Comparison of ENCODE assay signal across 24 cellular contexts in the genomic region with DNA sequence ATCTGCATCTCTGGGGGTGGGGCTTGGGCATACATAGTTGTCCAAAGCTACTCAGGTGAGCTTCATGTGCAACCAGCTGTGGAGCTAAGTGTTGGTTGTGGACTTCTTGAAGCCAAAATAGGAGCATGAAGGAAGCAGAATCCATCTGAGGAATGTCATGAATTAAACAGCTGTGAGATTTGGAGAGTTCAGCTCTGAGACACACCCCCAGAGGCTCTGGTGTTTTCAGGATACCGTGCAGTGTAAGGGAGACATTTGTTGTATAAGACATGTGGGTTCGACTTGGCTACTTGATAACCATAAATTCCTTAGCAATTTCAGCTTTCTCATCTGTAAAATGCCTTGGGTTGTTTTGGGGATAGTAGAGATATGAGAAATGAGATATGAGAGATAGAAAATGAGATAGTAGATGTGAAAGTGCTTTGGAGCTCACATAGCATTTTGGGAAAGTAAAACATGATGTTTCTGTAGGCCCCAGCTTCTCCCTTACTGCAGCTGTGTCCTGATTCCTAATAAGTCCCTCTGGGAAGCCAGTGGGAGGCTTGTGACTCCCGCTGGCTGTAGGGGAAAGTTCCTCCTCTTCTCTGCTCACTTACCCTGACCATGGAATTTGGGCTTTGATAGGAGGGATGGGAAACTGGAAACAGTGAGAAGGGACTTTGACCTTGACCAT. TPM values are rescaled to one million over a fixed set of nuclear protein-coding genes. Genes with fewer than 3 reads are reported as not detected.
"Had no signal": no experiment of that assay in that cellular context is flagged by ENCODE, and none has a peak within 500 bp of the region (broad histone marks: within the 10 kb centered on the region; RNA-seq: fewer than 3 reads in every experiment).

No MANE protein-coding gene starts in this region.

- H3K4me1 ChIP-seq: adrenal gland, esophagus squamous epithelium, left ventricle myocardium inferior, right lobe of liver, upper lobe of left lung, vagina had no signal

- H3K27ac ChIP-seq: adrenal gland, esophagus squamous epithelium, left ventricle myocardium inferior, right lobe of liver, skin epidermis, upper lobe of left lung, vagina, WERI-Rb-1 had no signal

- H3K27me3 ChIP-seq: adrenal gland, esophagus squamous epithelium, right lobe of liver, upper lobe of left lung, vagina had no signal

- DNase-seq: activated CD4-positive, alpha-beta T cell treated with anti-CD3 and anti-CD28 coated beads for 48 hours; activated CD4-positive, alpha-beta T cell treated with anti-CD3 and anti-CD28 coated beads, Interleukin-2, amount 50 U/mL, for 48 hours; activated CD8-positive, alpha-beta memory T cell treated with anti-CD3 and anti-CD28 coated beads for 24 hours; activated effector memory CD4-positive, alpha-beta T cell treated with anti-CD3 and anti-CD28 coated beads, Interleukin-2, amount 50 U/mL, for 16 hours; activated naive CD4-positive, alpha-beta T cell treated with anti-CD3 and anti-CD28 coated beads for 36 hours; activated naive CD8-positive, alpha-beta T cell treated with anti-CD3 and anti-CD28 coated beads for 36 hours; adrenal gland; central memory CD4-positive, alpha-beta T cell; esophagus squamous epithelium; foreskin melanocyte; left ventricle myocardium inferior; naive thymus-derived CD4-positive, alpha-beta T cell; occipital lobe; right lobe of liver; stimulated activated CD4-positive, alpha-beta T cell treated with anti-CD3 and anti-CD28 coated beads, Interleukin-12 subunit alpha, Interleukin-12 subunit beta, amount 100 ng/mL, for 4 hours; stimulated activated CD4-positive, alpha-beta T cell treated with anti-CD3 and anti-CD28 coated beads, Interleukin-4, amount 100 ng/mL, for 1 hour; stimulated activated naive CD8-positive, alpha-beta T cell treated with anti-CD3 and anti-CD28 coated beads, Interleukin-15, Interleukin-2, amounts not matched to agents 100 U/mL and 50 U/mL, for 24 hours; T-helper 17 cell; T1000; WERI-Rb-1 had no signal

- H3K36me3 ChIP-seq: adrenal gland, esophagus squamous epithelium, left ventricle myocardium inferior, right lobe of liver, upper lobe of left lung, vagina had no signal

- H3K4me3 ChIP-seq: adrenal gland, esophagus squamous epithelium, left ventricle myocardium inferior, right lobe of liver, skin epidermis, upper lobe of left lung, vagina had no signal

- H3K9me3 ChIP-seq: adrenal gland, esophagus squamous epithelium, right lobe of liver, upper lobe of left lung, vagina had no signal

RNA-seq across cellular contexts. Expression of a gene that starts 50.0 kb away (rescaled TPM):
- total RNA-seq: activated naive CD8-positive, alpha-beta T cell treated with anti-CD3 and anti-CD28 coated beads for 36 hours; esophagus squamous epithelium; left ventricle myocardium inferior; lung microvascular endothelial cell; naive thymus-derived CD4-positive, alpha-beta T cell; right lobe of liver; T-helper 17 cell; upper lobe of left lung had no signal
- polyA plus RNA-seq: naive thymus-derived CD4-positive, alpha-beta T cell had no signal
